Comparison of ENCODE assay signal across 1 cellular context in the genomic region with DNA sequence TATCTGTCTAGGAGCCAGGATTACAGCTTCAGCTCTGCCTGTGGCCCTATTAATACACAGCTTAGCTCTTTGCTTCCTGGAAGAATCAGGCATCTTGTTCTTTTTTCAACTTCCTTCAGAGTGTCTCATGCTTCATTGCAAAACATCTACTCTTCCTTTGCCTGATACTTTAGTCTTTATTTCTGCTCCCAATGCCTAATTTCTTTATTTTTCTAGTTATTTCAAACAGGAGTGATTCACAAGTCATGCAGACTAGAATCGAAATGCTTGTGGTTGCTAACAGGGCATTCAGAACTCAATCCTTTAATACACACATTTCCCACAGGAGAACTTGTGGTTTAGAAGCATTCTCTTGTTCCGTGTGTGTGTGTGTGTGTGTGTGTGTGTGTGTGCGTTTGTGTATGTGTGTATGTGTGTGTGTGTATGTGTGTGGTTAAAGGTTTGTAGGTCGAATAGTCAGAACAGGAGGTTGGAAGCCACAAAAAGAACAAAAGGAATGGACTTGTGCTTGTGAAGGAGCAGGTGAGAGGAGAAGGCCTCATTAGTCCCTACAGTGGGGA.
TF ChIP-seq lines count a peak whose summit lies in the region.

No MANE protein-coding gene starts in this region.

TF ChIP-seq in GM12878, 131 proteins besides CTCF, POLR2A, EP300 and RAD21 (continues in another document):
- TF ChIP-seq GATAD2B (conservative IDR thresholded peaks at IDR 0.05; ENCODE audit: low read depth) = peak; percentile 91
- TF ChIP-seq MTA2 (IDR thresholded peaks at IDR 0.05; ENCODE audit: low read depth) = peak; percentile 99
- TF ChIP-seq JUNB (IDR thresholded peaks at IDR 0.05) = peak; percentile 84
- no peak for TF ChIP-seq SRF (IDR thresholded peaks at IDR 0.05; ENCODE audit: low read depth in 2 of 2, low read length in 2 of 2)
- TF ChIP-seq, protein P1, sequence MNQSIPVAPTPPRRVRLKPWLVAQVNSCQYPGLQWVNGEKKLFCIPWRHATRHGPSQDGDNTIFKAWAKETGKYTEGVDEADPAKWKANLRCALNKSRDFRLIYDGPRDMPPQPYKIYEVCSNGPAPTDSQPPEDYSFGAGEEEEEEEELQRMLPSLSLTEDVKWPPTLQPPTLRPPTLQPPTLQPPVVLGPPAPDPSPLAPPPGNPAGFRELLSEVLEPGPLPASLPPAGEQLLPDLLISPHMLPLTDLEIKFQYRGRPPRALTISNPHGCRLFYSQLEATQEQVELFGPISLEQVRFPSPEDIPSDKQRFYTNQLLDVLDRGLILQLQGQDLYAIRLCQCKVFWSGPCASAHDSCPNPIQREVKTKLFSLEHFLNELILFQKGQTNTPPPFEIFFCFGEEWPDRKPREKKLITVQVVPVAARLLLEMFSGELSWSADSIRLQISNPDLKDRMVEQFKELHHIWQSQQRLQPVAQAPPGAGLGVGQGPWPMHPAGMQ (IDR thresholded peaks at IDR 0.05; ENCODE audit: borderline replicate concordance) = peak; percentile 64; the same call in 1 of the 2 replicates
- TF ChIP-seq LARP7 (IDR thresholded peaks at IDR 0.05) = no peak
- TF ChIP-seq TCF12 (IDR thresholded peaks at IDR 0.05; ENCODE audit: low read depth, low read length) = 0 out of 2 replicates have a peak, but pooled peaks have one; percentile 27
- TF ChIP-seq BCL11A (IDR thresholded peaks at IDR 0.05; ENCODE audit: low read depth, low read length) = peak; percentile 81
- TF ChIP-seq ETV6 (conservative IDR thresholded peaks at IDR 0.05 in 1 of 2, IDR thresholded peaks at IDR 0.05 in 1 of 2; ENCODE audit: borderline replicate concordance in 1 of 2, low read depth in 1 of 2) = peak in 1 of 2 experiments; percentile 68; a peak in 2 of 4 replicates
- TF ChIP-seq TCF7 (IDR thresholded peaks at IDR 0.05; ENCODE audit: borderline replicate concordance) = 0 out of 2 replicates have a peak, but pooled peaks have one; percentile 43
- TF ChIP-seq BHLHE40 (IDR thresholded peaks at IDR 0.05; ENCODE audit: borderline replicate concordance in 1 of 2, low read depth in 2 of 2, low read length in 1 of 2) = peak; percentile 75 to 81; a peak in 3 of 4 replicates
- TF ChIP-seq TBL1XR1 (IDR thresholded peaks at IDR 0.05; ENCODE audit: low read depth, low read length) = peak; percentile 74; the same call in 1 of the 2 replicates
- TF ChIP-seq IRF4 (IDR thresholded peaks at IDR 0.05; ENCODE audit: low read depth, low read length) = peak; percentile 92
- peak; percentile 97 for TF ChIP-seq NR2F1 (conservative IDR thresholded peaks at IDR 0.05)
- no peak for TF ChIP-seq ASH2L (IDR thresholded peaks at IDR 0.05; ENCODE audit: borderline replicate concordance, low read depth)
- TF ChIP-seq DPF2 (IDR thresholded peaks at IDR 0.05) = peak; percentile 96
- no peak for TF ChIP-seq CREB1 (IDR thresholded peaks at IDR 0.05; ENCODE audit: low read depth)
- TF ChIP-seq ZNF24 (IDR thresholded peaks at IDR 0.05) = peak; percentile 82
- peak; percentile 49; the same call in 1 of the 2 replicates for TF ChIP-seq HDGF (IDR thresholded peaks at IDR 0.05)
- 0 out of 4 replicates have a peak, but pooled peaks of 1 of the 2 experiments have one; percentile 34 for TF ChIP-seq CEBPB (IDR thresholded peaks at IDR 0.05; ENCODE audit: borderline replicate concordance in 1 of 2, low read depth in 2 of 2, low read length in 2 of 2)
- no peak for TF ChIP-seq SIN3A (IDR thresholded peaks at IDR 0.05; ENCODE audit: low read depth, low read length)
- peak; percentile 55; the same call in 1 of the 2 replicates for TF ChIP-seq ZBED1 (IDR thresholded peaks at IDR 0.05; ENCODE audit: borderline replicate concordance)
- peak; percentile 94 for TF ChIP-seq ZNF217 (IDR thresholded peaks at IDR 0.05)
- peak; percentile 65; the same call in 1 of the 2 replicates for TF ChIP-seq CHD2 (IDR thresholded peaks at IDR 0.05; ENCODE audit: borderline replicate concordance, low read depth, low read length)
- TF ChIP-seq CBFB (IDR thresholded peaks at IDR 0.05; ENCODE audit: low read depth) = peak; percentile 81; the same call in 1 of the 2 replicates
- peak; percentile 79 for TF ChIP-seq SMAD1 (IDR thresholded peaks at IDR 0.05; ENCODE audit: low read depth, partially characterized antibody)
- no peak for TF ChIP-seq MYC (IDR thresholded peaks at IDR 0.05; ENCODE audit: insufficient read depth, insufficient read length, insufficient replicate concordance, low read length, severe bottlenecking)
- peak; percentile 41; the same call in 1 of the 2 replicates for TF ChIP-seq RB1 (IDR thresholded peaks at IDR 0.05; ENCODE audit: borderline replicate concordance)
- TF ChIP-seq, protein P2, sequence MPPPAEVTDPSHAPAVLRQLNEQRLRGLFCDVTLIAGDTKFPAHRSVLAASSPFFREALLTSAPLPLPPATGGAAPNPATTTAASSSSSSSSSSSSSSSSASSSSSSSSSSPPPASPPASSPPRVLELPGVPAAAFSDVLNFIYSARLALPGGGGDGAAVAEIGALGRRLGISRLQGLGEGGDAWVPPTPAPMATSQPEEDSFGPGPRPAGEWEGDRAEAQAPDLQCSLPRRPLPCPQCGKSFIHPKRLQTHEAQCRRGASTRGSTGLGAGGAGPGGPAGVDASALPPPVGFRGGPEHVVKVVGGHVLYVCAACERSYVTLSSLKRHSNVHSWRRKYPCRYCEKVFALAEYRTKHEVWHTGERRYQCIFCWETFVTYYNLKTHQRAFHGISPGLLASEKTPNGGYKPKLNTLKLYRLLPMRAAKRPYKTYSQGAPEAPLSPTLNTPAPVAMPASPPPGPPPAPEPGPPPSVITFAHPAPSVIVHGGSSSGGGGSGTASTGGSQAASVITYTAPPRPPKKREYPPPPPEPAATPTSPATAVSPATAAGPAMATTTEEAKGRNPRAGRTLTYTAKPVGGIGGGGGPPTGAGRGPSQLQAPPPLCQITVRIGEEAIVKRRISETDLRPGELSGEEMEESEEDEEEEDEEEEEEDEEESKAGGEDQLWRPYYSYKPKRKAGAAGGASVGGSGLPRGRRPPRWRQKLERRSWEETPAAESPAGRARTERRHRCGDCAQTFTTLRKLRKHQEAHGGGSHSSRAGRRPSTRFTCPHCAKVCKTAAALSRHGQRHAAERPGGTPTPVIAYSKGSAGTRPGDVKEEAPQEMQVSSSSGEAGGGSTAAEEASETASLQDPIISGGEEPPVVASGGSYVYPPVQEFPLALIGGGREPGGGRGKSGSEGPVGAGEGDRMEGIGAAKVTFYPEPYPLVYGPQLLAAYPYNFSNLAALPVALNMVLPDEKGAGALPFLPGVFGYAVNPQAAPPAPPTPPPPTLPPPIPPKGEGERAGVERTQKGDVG (CRISPR knock-in tag; IDR thresholded peaks at IDR 0.05) = no peak
- TF ChIP-seq YBX1 (IDR thresholded peaks at IDR 0.05) = 0 out of 2 replicates have a peak, but pooled peaks have one; percentile 39
- TF ChIP-seq EED (IDR thresholded peaks at IDR 0.05; ENCODE audit: low read depth) = peak; percentile 94
- peak; percentile 93 for TF ChIP-seq BMI1 (IDR thresholded peaks at IDR 0.05; ENCODE audit: borderline replicate concordance)
- TF ChIP-seq RUNX3 (IDR thresholded peaks at IDR 0.05; ENCODE audit: low read length) = peak; percentile 100
- peak; percentile 70; the same call in 1 of the 3 replicates for TF ChIP-seq POU2F2 (IDR thresholded peaks at IDR 0.05; ENCODE audit: borderline replicate concordance, low read depth, low read length)
- TF ChIP-seq SKIL (IDR thresholded peaks at IDR 0.05; ENCODE audit: low read depth, poor library complexity, severe bottlenecking) = peak; percentile 91
- 0 out of 2 replicates have a peak, but pooled peaks have one; percentile 22 for TF ChIP-seq TCF3 (IDR thresholded peaks at IDR 0.05; ENCODE audit: borderline replicate concordance, insufficient read depth, low read depth, low read length)
- 0 out of 2 replicates have a peak, but pooled peaks have one; percentile 57 for TF ChIP-seq FOXM1 (IDR thresholded peaks at IDR 0.05; ENCODE audit: low read depth, low read length)
- TF ChIP-seq PAX5 (IDR thresholded peaks at IDR 0.05; ENCODE audit: borderline replicate concordance, low read depth, low read length) = peak; percentile 66; the same call in 1 of the 2 replicates
- TF ChIP-seq ATF7 (IDR thresholded peaks at IDR 0.05; ENCODE audit: low read depth) = peak; percentile 88
- TF ChIP-seq CBX5 (IDR thresholded peaks at IDR 0.05; ENCODE audit: low read depth) = no peak
- no peak for TF ChIP-seq HDAC6 (IDR thresholded peaks at IDR 0.05; ENCODE audit: unreplicated experiment)
- TF ChIP-seq MTA3 (IDR thresholded peaks at IDR 0.05; ENCODE audit: borderline replicate concordance, low read length) = peak; percentile 70; the same call in 1 of the 2 replicates
- TF ChIP-seq NBN (IDR thresholded peaks at IDR 0.05) = peak; percentile 100
- peak; percentile 84 for TF ChIP-seq MEF2B (IDR thresholded peaks at IDR 0.05; ENCODE audit: partially characterized antibody, poor library complexity, severe bottlenecking)
- TF ChIP-seq, protein P3, sequence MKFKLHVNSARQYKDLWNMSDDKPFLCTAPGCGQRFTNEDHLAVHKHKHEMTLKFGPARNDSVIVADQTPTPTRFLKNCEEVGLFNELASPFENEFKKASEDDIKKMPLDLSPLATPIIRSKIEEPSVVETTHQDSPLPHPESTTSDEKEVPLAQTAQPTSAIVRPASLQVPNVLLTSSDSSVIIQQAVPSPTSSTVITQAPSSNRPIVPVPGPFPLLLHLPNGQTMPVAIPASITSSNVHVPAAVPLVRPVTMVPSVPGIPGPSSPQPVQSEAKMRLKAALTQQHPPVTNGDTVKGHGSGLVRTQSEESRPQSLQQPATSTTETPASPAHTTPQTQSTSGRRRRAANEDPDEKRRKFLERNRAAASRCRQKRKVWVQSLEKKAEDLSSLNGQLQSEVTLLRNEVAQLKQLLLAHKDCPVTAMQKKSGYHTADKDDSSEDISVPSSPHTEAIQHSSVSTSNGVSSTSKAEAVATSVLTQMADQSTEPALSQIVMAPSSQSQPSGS (IDR thresholded peaks at IDR 0.05; ENCODE audit: low read length) = peak; percentile 72; the same call in 1 of the 2 replicates
- no peak for TF ChIP-seq ZNF622 (IDR thresholded peaks at IDR 0.05)
- TF ChIP-seq, protein P4, sequence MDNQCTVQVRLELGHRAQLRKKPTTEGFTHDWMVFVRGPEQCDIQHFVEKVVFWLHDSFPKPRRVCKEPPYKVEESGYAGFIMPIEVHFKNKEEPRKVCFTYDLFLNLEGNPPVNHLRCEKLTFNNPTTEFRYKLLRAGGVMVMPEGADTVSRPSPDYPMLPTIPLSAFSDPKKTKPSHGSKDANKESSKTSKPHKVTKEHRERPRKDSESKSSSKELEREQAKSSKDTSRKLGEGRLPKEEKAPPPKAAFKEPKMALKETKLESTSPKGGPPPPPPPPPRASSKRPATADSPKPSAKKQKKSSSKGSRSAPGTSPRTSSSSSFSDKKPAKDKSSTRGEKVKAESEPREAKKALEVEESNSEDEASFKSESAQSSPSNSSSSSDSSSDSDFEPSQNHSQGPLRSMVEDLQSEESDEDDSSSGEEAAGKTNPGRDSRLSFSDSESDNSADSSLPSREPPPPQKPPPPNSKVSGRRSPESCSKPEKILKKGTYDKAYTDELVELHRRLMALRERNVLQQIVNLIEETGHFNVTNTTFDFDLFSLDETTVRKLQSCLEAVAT (IDR thresholded peaks at IDR 0.05) = peak; percentile 98
- peak; percentile 49; the same call in 1 of the 2 replicates for TF ChIP-seq MEF2A (IDR thresholded peaks at IDR 0.05; ENCODE audit: insufficient read depth, low read depth, low read length)
- no peak for TF ChIP-seq E2F4 (IDR thresholded peaks at IDR 0.05; ENCODE audit: low read depth, low read length)
- TF ChIP-seq RAD51 (IDR thresholded peaks at IDR 0.05) = peak; percentile 44; the same call in 1 of the 2 replicates
